ENCODE assay signal across 15 cellular contexts in the genomic region with DNA sequence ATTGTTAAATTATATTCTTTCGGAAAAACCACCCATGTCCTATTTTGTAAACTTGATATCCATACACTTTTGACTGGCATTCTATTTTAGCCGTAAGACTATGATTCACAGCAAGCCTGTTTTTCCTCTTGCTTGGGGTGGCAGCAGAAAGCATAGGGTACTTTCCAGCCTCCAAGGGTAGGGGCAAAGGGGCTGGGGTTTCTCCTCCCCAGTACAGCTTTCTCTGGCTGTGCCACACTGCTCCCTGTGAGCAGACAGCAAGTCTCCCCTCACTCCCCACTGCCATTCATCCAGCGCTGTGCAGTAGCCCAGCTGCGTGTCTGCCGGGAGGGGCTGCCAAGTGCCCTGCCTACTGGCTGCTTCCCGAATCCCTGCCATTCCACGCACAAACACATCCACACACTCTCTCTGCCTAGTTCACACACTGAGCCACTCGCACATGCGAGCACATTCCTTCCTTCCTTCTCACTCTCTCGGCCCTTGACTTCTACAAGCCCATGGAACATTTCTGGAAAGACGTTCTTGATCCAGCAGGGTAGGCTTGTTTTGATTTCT. TPM values are rescaled to one million over a fixed set of nuclear protein-coding genes. Genes with fewer than 3 reads are reported as not detected.
A peak's percentile ranks its signal among the peaks of the same experiment; 100 is the strongest.
DNase-seq lines count a peak whose midpoint lies in the region; ATAC-seq and TF ChIP-seq lines count a peak whose summit lies in the region.
"Had no signal": no experiment of that assay in that cellular context is flagged by ENCODE, and none has a peak within 500 bp of the region (broad histone marks: within the 10 kb centered on the region; RNA-seq: fewer than 3 reads in every experiment).

No MANE protein-coding gene starts in this region.

- no peaks in the 10 kb centered on the region for H3F3A ChIP-seq in GM23338 (replicated peaks; ENCODE audit: low read depth)

- no peaks in the 10 kb centered on the region for H3K79me2 ChIP-seq in GM23338 (replicated peaks; ENCODE audit: insufficient read depth)

- H3K9me3 ChIP-seq in suprapubic skin = no peaks in the 10 kb centered on the region

- 0 out of 2 replicates have a peak, but pooled peaks cover 3% of the 10 kb centered on the region for H4K20me1 ChIP-seq in GM23338 (replicated peaks; ENCODE audit: insufficient read depth)

- H3K36me3 ChIP-seq in GM23338 (ENCODE audit: insufficient read depth) (no peaks in the 10 kb centered on the region), suprapubic skin (no peaks in the 10 kb centered on the region)

- H3K27ac ChIP-seq in GM23338 (ENCODE audit: low read depth) = no peak overlapping the region
- H3K27ac ChIP-seq in suprapubic skin = peak overlapping the region; percentile 43

- H3K9me3 Mint-ChIP-seq in GM23338 = no peaks in the 10 kb centered on the region; the same call in 2 of the 3 replicates
- H3K9me3 Mint-ChIP-seq: activated naive CD8-positive, alpha-beta T cell treated with anti-CD3 and anti-CD28 coated beads for 36 hours had no signal

- 0 out of 2 replicates have a peak overlapping the region, but pooled peaks have one; percentile 43 for H2AFZ ChIP-seq in GM23338

- no peak for TF ChIP-seq CTCF in GM23338 (conservative IDR thresholded peaks at IDR 0.05; ENCODE audit: low read depth in 2 of 2)
- TF ChIP-seq CTCF in suprapubic skin (IDR thresholded peaks at IDR 0.05) = no peak

- no peaks in the 10 kb centered on the region for H3K36me3 Mint-ChIP-seq in GM23338 (ENCODE audit: low read depth)
- H3K36me3 Mint-ChIP-seq: activated naive CD8-positive, alpha-beta T cell treated with anti-CD3 and anti-CD28 coated beads for 36 hours had no signal

- in situ Hi-C loops in T47D (cut with HindIII; ENCODE audit: low pct_unique_long_range_greater_than_20kb, low sequenced_read_pairs) = no loop called here

- 24% methylated on average over 11 of the region's 11 CpGs for WGBS in suprapubic skin

- H3K4me1 Mint-ChIP-seq in GM23338 = peaks cover 21% of the 10 kb centered on the region

- no peak for TF ChIP-seq POLR2A in suprapubic skin (IDR thresholded peaks at IDR 0.05)

- no peak overlapping the region for H3K4me3 Mint-ChIP-seq in GM23338
- H3K4me3 Mint-ChIP-seq: activated naive CD8-positive, alpha-beta T cell treated with anti-CD3 and anti-CD28 coated beads for 36 hours had no signal

- ATAC-seq in GM23338 = no peak
- peak; percentile 81 for ATAC-seq in left lobe of liver
- ATAC-seq: activated CD4-positive, CD25-positive, alpha-beta regulatory T cell treated with anti-CD3 and anti-CD28 coated beads, Interleukin-2, amount 50 U/mL, for 24 hours had no signal

- H3K27me3 ChIP-seq in GM23338 (ENCODE audit: insufficient read depth) (peaks cover 51% of the 10 kb centered on the region), suprapubic skin (peaks cover 26% of the 10 kb centered on the region)

- peak; percentile 6 for DNase-seq in GM23338 (ENCODE audit: low spot score)
- DNase-seq in T47D (ENCODE audit: low read depth in 1 of 2, low spot score in 1 of 2) = peak; percentile 43 to 53
- DNase-seq in left lobe of liver (ENCODE audit: low spot score) = no peak
- no peak for DNase-seq in suprapubic skin (ENCODE audit: low spot score in 2 of 2)
- DNase-seq in activated CD8-positive, alpha-beta memory T cell treated with anti-CD3 and anti-CD28 coated beads, Interleukin-2, amount 50 U/mL, for 4 hours = no peak
- no peak for DNase-seq in SW 1271 (lab: John Stamatoyannopoulos, UW)
- DNase-seq in RPMI8226 = no peak
- DNase-seq in central memory CD4-positive, alpha-beta T cell = no peak
- DNase-seq: activated naive CD8-positive, alpha-beta T cell treated with anti-CD3 and anti-CD28 coated beads for 36 hours; activated T-cell treated with anti-CD3 and anti-CD28 coated beads for 4 hours; mesendoderm; NCI-H1092; NCI-H345 had no signal

- no peak overlapping the region for H3K27ac Mint-ChIP-seq in GM23338
- H3K27ac Mint-ChIP-seq: activated naive CD8-positive, alpha-beta T cell treated with anti-CD3 and anti-CD28 coated beads for 36 hours had no signal

- peaks cover 42% of the 10 kb centered on the region for H3K27me3 Mint-ChIP-seq in GM23338 (ENCODE audit: insufficient read depth, low read depth, poor library complexity)

- H3K9me2 ChIP-seq in GM23338 (ENCODE audit: insufficient read depth) = no peaks in the 10 kb centered on the region

- H3K4me3 ChIP-seq in GM23338 = no peak overlapping the region
- H3K4me3 ChIP-seq in suprapubic skin = peak overlapping the region; percentile 20

- TF ChIP-seq EP300 in suprapubic skin (IDR thresholded peaks at IDR 0.05) = no peak

- peaks cover 10% of the 10 kb centered on the region for H3K4me1 ChIP-seq in GM23338 (ENCODE audit: insufficient read depth)
- peaks cover 40% of the 10 kb centered on the region for H3K4me1 ChIP-seq in suprapubic skin

- no peak overlapping the region for H3K4me2 ChIP-seq in GM23338

TF ChIP-seq in GM23338, 12 proteins besides CTCF, POLR2A, EP300 and RAD21 (continues in another document):
- TF ChIP-seq CREB1 (CRISPR knock-in tag; IDR thresholded peaks at IDR 0.05; ENCODE audit: low read depth) (no peak), EZH2 (IDR thresholded peaks at IDR 0.05; ENCODE audit: low read depth, unreplicated experiment) (no peak)
- TF ChIP-seq, protein P1, sequence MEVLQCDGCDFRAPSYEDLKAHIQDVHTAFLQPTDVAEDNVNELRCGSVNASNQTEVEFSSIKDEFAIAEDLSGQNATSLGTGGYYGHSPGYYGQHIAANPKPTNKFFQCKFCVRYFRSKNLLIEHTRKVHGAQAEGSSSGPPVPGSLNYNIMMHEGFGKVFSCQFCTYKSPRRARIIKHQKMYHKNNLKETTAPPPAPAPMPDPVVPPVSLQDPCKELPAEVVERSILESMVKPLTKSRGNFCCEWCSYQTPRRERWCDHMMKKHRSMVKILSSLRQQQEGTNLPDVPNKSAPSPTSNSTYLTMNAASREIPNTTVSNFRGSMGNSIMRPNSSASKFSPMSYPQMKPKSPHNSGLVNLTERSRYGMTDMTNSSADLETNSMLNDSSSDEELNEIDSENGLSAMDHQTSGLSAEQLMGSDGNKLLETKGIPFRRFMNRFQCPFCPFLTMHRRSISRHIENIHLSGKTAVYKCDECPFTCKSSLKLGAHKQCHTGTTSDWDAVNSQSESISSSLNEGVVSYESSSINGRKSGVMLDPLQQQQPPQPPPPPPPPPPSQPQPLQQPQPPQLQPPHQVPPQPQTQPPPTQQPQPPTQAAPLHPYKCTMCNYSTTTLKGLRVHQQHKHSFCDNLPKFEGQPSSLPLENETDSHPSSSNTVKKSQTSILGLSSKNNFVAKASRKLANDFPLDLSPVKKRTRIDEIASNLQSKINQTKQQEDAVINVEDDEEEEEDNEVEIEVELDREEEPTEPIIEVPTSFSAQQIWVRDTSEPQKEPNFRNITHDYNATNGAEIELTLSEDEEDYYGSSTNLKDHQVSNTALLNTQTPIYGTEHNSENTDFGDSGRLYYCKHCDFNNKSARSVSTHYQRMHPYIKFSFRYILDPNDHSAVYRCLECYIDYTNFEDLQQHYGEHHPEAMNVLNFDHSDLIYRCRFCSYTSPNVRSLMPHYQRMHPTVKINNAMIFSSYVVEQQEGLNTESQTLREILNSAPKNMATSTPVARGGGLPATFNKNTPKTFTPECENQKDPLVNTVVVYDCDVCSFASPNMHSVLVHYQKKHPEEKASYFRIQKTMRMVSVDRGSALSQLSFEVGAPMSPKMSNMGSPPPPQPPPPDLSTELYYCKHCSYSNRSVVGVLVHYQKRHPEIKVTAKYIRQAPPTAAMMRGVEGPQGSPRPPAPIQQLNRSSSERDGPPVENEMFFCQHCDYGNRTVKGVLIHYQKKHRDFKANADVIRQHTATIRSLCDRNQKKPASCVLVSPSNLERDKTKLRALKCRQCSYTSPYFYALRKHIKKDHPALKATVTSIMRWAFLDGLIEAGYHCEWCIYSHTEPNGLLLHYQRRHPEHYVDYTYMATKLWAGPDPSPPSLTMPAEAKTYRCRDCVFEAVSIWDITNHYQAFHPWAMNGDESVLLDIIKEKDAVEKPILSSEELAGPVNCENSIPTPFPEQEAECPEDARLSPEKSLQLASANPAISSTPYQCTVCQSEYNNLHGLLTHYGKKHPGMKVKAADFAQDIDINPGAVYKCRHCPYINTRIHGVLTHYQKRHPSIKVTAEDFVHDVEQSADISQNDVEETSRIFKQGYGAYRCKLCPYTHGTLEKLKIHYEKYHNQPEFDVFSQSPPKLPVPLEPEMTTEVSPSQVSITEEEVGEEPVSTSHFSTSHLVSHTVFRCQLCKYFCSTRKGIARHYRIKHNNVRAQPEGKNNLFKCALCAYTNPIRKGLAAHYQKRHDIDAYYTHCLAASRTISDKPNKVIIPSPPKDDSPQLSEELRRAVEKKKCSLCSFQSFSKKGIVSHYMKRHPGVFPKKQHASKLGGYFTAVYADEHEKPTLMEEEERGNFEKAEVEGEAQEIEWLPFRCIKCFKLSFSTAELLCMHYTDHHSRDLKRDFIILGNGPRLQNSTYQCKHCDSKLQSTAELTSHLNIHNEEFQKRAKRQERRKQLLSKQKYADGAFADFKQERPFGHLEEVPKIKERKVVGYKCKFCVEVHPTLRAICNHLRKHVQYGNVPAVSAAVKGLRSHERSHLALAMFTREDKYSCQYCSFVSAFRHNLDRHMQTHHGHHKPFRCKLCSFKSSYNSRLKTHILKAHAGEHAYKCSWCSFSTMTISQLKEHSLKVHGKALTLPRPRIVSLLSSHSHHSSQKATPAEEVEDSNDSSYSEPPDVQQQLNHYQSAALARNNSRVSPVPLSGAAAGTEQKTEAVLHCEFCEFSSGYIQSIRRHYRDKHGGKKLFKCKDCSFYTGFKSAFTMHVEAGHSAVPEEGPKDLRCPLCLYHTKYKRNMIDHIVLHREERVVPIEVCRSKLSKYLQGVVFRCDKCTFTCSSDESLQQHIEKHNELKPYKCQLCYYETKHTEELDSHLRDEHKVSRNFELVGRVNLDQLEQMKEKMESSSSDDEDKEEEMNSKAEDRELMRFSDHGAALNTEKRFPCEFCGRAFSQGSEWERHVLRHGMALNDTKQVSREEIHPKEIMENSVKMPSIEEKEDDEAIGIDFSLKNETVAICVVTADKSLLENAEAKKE (CRISPR knock-in tag; IDR thresholded peaks at IDR 0.05) = no peak

RNA-seq across cellular contexts. Expression of gene ESR1, which starts 2.1 kb away (rescaled TPM):
- total RNA-seq in GM23338 (2014; rRNA removed; shearing (Covaris generic)) = 0.94 TPM in 1 of 2 replicates, not detected in the other
- polyA plus RNA-seq in GM23338 (2016; fragmentation: Nextera tagmentation; extraction: Ambion mirVana) = 0.24 TPM in 1 of 2 replicates, not detected in the other
- total RNA-seq in left lobe of liver = 13.8 TPM
- total RNA-seq in suprapubic skin = 1 to 10 TPM; 1.3 to 2.6 (median 2.2) TPM
- total RNA-seq: epithelial cell of proximal tubule had no signal

Comparison
In these comparisons a context has a peak if more than half of its experiments do, and no peak if none do; other contexts are left out.
1. DNase-seq: peak in GM23338 (single experiment) and T47D (2 of 2); none in left lobe of liver (single experiment), suprapubic skin (0 of 2), activated CD8-positive, alpha-beta memory T cell treated with anti-CD3 and anti-CD28 coated beads, Interleukin-2, amount 50 U/mL, for 4 hours (single experiment), SW 1271 (0 of 2), RPMI8226 (single experiment) and central memory CD4-positive, alpha-beta T cell (single experiment).